In the genomic region with DNA sequence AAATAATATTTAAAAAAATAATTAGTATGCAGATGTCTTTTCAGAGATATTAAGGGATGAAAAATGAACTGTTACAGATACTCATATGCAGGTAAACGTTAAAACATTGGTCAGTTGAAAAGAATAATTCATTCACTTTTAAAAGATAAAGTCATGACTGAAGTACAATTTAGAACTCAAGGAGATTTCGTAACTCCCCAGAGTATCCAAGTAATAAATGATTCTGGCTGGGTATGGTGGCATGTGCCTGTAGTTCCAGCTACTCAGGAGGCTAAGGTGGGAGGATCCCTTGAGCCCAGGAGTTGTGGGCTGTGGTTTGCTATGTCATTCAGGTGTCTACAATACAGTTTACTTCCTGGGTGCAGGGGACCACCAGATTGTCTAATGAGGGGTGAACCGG, we compare ENCODE assay signal across 24 cellular contexts.
"Had no signal": no experiment of that assay in that cellular context is flagged by ENCODE, and none has a peak within 500 bp of the region (broad histone marks: within the 10 kb centered on the region; RNA-seq: fewer than 3 reads in every experiment).

No MANE protein-coding gene starts in this region.

- H3K4me1 ChIP-seq: neural progenitor cell, suprapubic skin, thyroid gland had no signal

- H3K27me3 ChIP-seq: neural progenitor cell, ovary, right atrium auricular region, suprapubic skin, thyroid gland had no signal

- H3K9ac ChIP-seq: neural progenitor cell had no signal

- H3K9me3 ChIP-seq: ovary, right atrium auricular region, suprapubic skin, thyroid gland had no signal

- DNase-seq: effector CD4-positive, alpha-beta T cell; endodermal cell; erythroblast; foreskin melanocyte; hippocampal formation; left colon; left ventricle myocardium superior; mesenchymal stem cell; midbrain; nucleus accumbens; ovary; stimulated activated CD4-positive, alpha-beta T cell treated with anti-CD3 and anti-CD28 coated beads, Interleukin-4, amount 100 ng/mL, for 1 hour; stimulated activated CD8-positive, alpha-beta memory T cell treated with anti-CD3 and anti-CD28 coated beads, Interleukin-4, amount 100 ng/mL, for 48 hours; stimulated activated naive CD8-positive, alpha-beta T cell treated with anti-CD3 and anti-CD28 coated beads, Interleukin-15, Interleukin-2, amounts not matched to agents 100 U/mL and 50 U/mL, for 24 hours; thyroid gland had no signal

- H2AFZ ChIP-seq: neural progenitor cell had no signal

- H3K27ac ChIP-seq: coronary artery, neural progenitor cell, ovary, right atrium auricular region, suprapubic skin, thyroid gland had no signal

- H3K4me2 ChIP-seq: neural progenitor cell, smooth muscle cell had no signal

- H3K36me3 ChIP-seq: neural progenitor cell, ovary, right atrium auricular region, thyroid gland had no signal

- FAIRE-seq: endothelial cell of umbilical vein had no signal

- H3K4me3 ChIP-seq: coronary artery, lung, neural progenitor cell, ovary, right atrium auricular region, smooth muscle cell, suprapubic skin, thyroid gland had no signal

- ATAC-seq: left colon; left ventricle myocardium superior; natural killer cell treated with Interleukin-12 subunit alpha and Interleukin-12 subunit beta and Interleukin-15 and Interleukin-18, amount 100 ng/mL, for 72 hours; stimulated activated effector memory CD8-positive, alpha-beta T cell treated with anti-CD3 and anti-CD28 coated beads, Interleukin-12 subunit alpha, Interleukin-12 subunit beta, amount 100 ng/mL, for 72 hours; stimulated activated naive CD8-positive, alpha-beta T cell treated with anti-CD3 and anti-CD28 coated beads, Interleukin-15, Interleukin-2, amounts not matched to agents 100 U/mL and 50 U/mL, for 24 hours had no signal
